17 cellular contexts compared by ENCODE assay signal in the genomic region with DNA sequence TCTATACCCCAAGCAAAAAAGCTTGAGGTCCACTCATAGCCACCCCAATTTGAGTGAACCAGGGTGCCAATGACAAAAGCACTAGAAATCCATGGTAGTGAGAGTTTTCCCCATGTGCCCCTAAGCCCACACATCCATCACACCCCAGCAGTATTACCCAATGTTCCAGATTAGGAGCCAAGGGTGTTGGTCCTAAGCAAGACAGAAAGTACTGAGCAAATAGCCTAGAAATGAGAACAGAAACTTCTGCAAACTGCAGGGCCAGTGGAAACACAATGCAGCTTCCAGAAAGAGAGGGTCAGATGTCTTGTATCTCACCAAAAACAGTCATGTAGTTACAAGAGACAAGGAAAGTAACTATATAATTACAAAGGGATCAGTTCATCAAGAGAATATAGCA.
"Had no signal": no experiment of that assay in that cellular context is flagged by ENCODE, and none has a peak within 500 bp of the region (broad histone marks: within the 10 kb centered on the region; RNA-seq: fewer than 3 reads in every experiment).

No MANE protein-coding gene starts in this region.

- H3K36me3 ChIP-seq: heart left ventricle, sigmoid colon, thoracic aorta, vagina had no signal

- H3K9me3 ChIP-seq: heart left ventricle, sigmoid colon, thoracic aorta, vagina had no signal

- H3K27ac ChIP-seq: heart left ventricle, sigmoid colon, thoracic aorta, vagina had no signal

- H3K27me3 ChIP-seq: sigmoid colon, vagina had no signal

- H3K4me1 ChIP-seq: heart left ventricle, vagina had no signal

- H3K4me3 ChIP-seq: heart left ventricle, sigmoid colon, thoracic aorta, vagina had no signal

- DNase-seq: activated CD4-positive, alpha-beta memory T cell treated with anti-CD3 and anti-CD28 coated beads, Interleukin-2, amount 10 ng/mL, durations not matched to agents 7 days and 5 days; activated CD4-positive, alpha-beta T cell treated with anti-CD3 and anti-CD28 coated beads for 48 hours; activated CD4-positive, CD25-positive, alpha-beta regulatory T cell; activated effector memory CD4-positive, alpha-beta T cell treated with Interleukin-2 at 50 U/mL for 16 hours; activated naive CD4-positive, alpha-beta T cell treated with anti-CD3 and anti-CD28 coated beads for 36 hours; activated naive CD8-positive, alpha-beta T cell treated with anti-CD3 and anti-CD28 coated beads, Interleukin-2, amount 10 ng/mL, durations not matched to agents 7 days and 5 days; activated T-cell treated with anti-CD3 and anti-CD28 coated beads, Interleukin-2, amount 50 U/mL, for 72 hours; heart left ventricle; left ventricle myocardium superior; mammary epithelial cell; natural killer cell; sigmoid colon; stimulated activated CD4-positive, alpha-beta T cell treated with anti-CD3 and anti-CD28 coated beads, Interleukin-2, amount 100 ng/mL, for 48 hours; stimulated activated CD8-positive, alpha-beta memory T cell treated with anti-CD3 and anti-CD28 coated beads, Interleukin-4, amount 100 ng/mL, for 48 hours; stimulated activated naive B cell treated with anti-CD40 and anti-IgM and Interleukin-4, amounts not matched to agents 10 μg/mL and 1 μg/mL and 100 μg/mL, for 72 hours had no signal

- ATAC-seq: activated T-cell treated with anti-CD3 and anti-CD28 coated beads, Interleukin-2, amount 50 U/mL, for 72 hours; heart left ventricle; left ventricle myocardium superior; natural killer cell; stimulated activated naive B cell treated with anti-CD40 and anti-IgM and Interleukin-4, amounts not matched to agents 10 μg/mL and 1 μg/mL and 100 μg/mL, for 72 hours had no signal
